Comparison of ENCODE assay signal across 15 cellular contexts in genomic region chrX:154092371-154092770, GRCh38. TPM values are rescaled to one million over a fixed set of nuclear protein-coding genes. Genes with fewer than 3 reads are reported as not detected.
DNase-seq lines count a peak whose midpoint lies in the region; FAIRE-seq and TF ChIP-seq lines count a peak whose summit lies in the region.
"Had no signal": no experiment of that assay in that cellular context is flagged by ENCODE, and none has a peak within 500 bp of the region (broad histone marks: within the 10 kb centered on the region; RNA-seq: fewer than 3 reads in every experiment).

No MANE protein-coding gene starts in this region.

- H3K27ac Mint-ChIP-seq in CD4-positive, alpha-beta memory T cell: peak overlapping the region; percentile 1 to 87 (median 76)
- H3K27ac Mint-ChIP-seq in HFFc6 (peak overlapping the region; percentile 27; the same call in 1 of the 2 replicates), mesothelial cell of epicardium (peak overlapping the region; percentile 26)
- peak overlapping the region; percentile 3 for H3K27ac Mint-ChIP-seq in activated T-helper 2 cell treated with anti-CD3 and anti-CD28 coated beads, Interferon-gamma antibody, Interleukin-2, Interleukin-4, amounts not matched to agents 10 μg/mL and 5 μg/mL and 100 μg/mL, durations not matched to agents 14 hours and 24 hours and 36 hours

- no peaks in the 10 kb centered on the region for H3K27me3 Mint-ChIP-seq in CD4-positive, alpha-beta memory T cell
- H3K27me3 Mint-ChIP-seq in HFFc6 (ENCODE audit: insufficient read depth): peaks cover 3% of the 10 kb centered on the region; the same call in 1 of the 2 replicates
- no peaks in the 10 kb centered on the region for H3K27me3 Mint-ChIP-seq in activated T-helper 2 cell treated with anti-CD3 and anti-CD28 coated beads, Interferon-gamma antibody, Interleukin-2, Interleukin-4, amounts not matched to agents 10 μg/mL and 5 μg/mL and 100 μg/mL, durations not matched to agents 14 hours and 24 hours and 36 hours (ENCODE audit: low read depth)
- no peaks in the 10 kb centered on the region for H3K27me3 Mint-ChIP-seq in mesothelial cell of epicardium (ENCODE audit: low read depth)

- CTCF ChIA-PET in CD4-positive, alpha-beta memory T cell (lab: Charles Lee; ENCODE audit: partially characterized antibody): interaction anchor here (0.9 to 2.3 kb wide), 5 partner anchors 32 to 281 kb away, joined by 3 to 8 read pairs (median 4); no protein-coding TSS in a partner anchor

- H3K36me3 ChIP-seq in CD4-positive, alpha-beta memory T cell (ENCODE audit: insufficient read depth, low read length): no peaks in the 10 kb centered on the region

- POLR2A ChIA-PET in CD4-positive, alpha-beta memory T cell (lab: Charles Lee; ENCODE audit: partially characterized antibody): interaction anchor here (2.1 to 2.2 kb wide), 2 partner anchors 8 to 44 kb away, joined by 6 to 10 read pairs; no protein-coding TSS in a partner anchor

- FAIRE-seq in HTR-8/SVneo (lab: Jason Lieb, UNC): no peak
- FAIRE-seq: frontal cortex had no signal

- peaks cover 10 to 53% of the 10 kb centered on the region in 2 donors for H3K36me3 Mint-ChIP-seq in CD4-positive, alpha-beta memory T cell
- no peaks in the 10 kb centered on the region; the same call in 1 of the 2 replicates for H3K36me3 Mint-ChIP-seq in HFFc6 (ENCODE audit: low read depth)
- H3K36me3 Mint-ChIP-seq in activated T-helper 2 cell treated with anti-CD3 and anti-CD28 coated beads, Interferon-gamma antibody, Interleukin-2, Interleukin-4, amounts not matched to agents 10 μg/mL and 5 μg/mL and 100 μg/mL, durations not matched to agents 14 hours and 24 hours and 36 hours (ENCODE audit: low read depth): peaks cover 38% of the 10 kb centered on the region
- peaks cover 9% of the 10 kb centered on the region for H3K36me3 Mint-ChIP-seq in mesothelial cell of epicardium

- H3K27ac ChIP-seq in CD4-positive, alpha-beta memory T cell (ENCODE audit: low read depth, low read length): peak overlapping the region; percentile 53

- peaks cover 43 to 73% (median 53%) of the 10 kb centered on the region in 4 donors for H3K4me1 Mint-ChIP-seq in CD4-positive, alpha-beta memory T cell
- H3K4me1 Mint-ChIP-seq in HFFc6 (ENCODE audit: low read depth) (peaks cover 51% of the 10 kb centered on the region), mesothelial cell of epicardium (peaks cover 45% of the 10 kb centered on the region)
- H3K4me1 Mint-ChIP-seq in activated T-helper 2 cell treated with anti-CD3 and anti-CD28 coated beads, Interferon-gamma antibody, Interleukin-2, Interleukin-4, amounts not matched to agents 10 μg/mL and 5 μg/mL and 100 μg/mL, durations not matched to agents 14 hours and 24 hours and 36 hours (ENCODE audit: low read depth): peaks cover 46% of the 10 kb centered on the region

- H3K4me3 ChIP-seq in CD4-positive, alpha-beta memory T cell (ENCODE audit: low read length in 2 of 2): no peak overlapping the region

- H3K4me1 ChIP-seq in CD4-positive, alpha-beta memory T cell (ENCODE audit: insufficient read depth, low read length): peaks cover 68% of the 10 kb centered on the region

- peak overlapping the region in 7 of 8 donors; percentile 34 to 71 (median 54) for H3K4me3 Mint-ChIP-seq in CD4-positive, alpha-beta memory T cell
- peak overlapping the region; percentile 68; the same call in 1 of the 2 replicates for H3K4me3 Mint-ChIP-seq in HFFc6
- peak overlapping the region; percentile 21 for H3K4me3 Mint-ChIP-seq in activated T-helper 2 cell treated with anti-CD3 and anti-CD28 coated beads, Interferon-gamma antibody, Interleukin-2, Interleukin-4, amounts not matched to agents 10 μg/mL and 5 μg/mL and 100 μg/mL, durations not matched to agents 14 hours and 24 hours and 36 hours (ENCODE audit: low read depth)
- H3K4me3 Mint-ChIP-seq in mesothelial cell of epicardium: no peak overlapping the region

- no peaks in the 10 kb centered on the region for H3K9me3 Mint-ChIP-seq in CD4-positive, alpha-beta memory T cell
- H3K9me3 Mint-ChIP-seq in HFFc6 (no peaks in the 10 kb centered on the region), mesothelial cell of epicardium (peaks cover 10% of the 10 kb centered on the region)
- no peaks in the 10 kb centered on the region for H3K9me3 Mint-ChIP-seq in activated T-helper 2 cell treated with anti-CD3 and anti-CD28 coated beads, Interferon-gamma antibody, Interleukin-2, Interleukin-4, amounts not matched to agents 10 μg/mL and 5 μg/mL and 100 μg/mL, durations not matched to agents 14 hours and 24 hours and 36 hours

- H3K9me3 ChIP-seq in CD4-positive, alpha-beta memory T cell (ENCODE audit: control insufficient read depth in 1 of 2, low read length in 2 of 2): no peaks in the 10 kb centered on the region

- no peak for TF ChIP-seq CTCF in HFFc6 (IDR thresholded peaks at IDR 0.05)
- TF ChIP-seq CTCF in mesothelial cell of epicardium (IDR thresholded peaks at IDR 0.05; ENCODE audit: unreplicated experiment): no peak

- intact Hi-C loops in CD4-positive, alpha-beta memory T cell (cut with micrococcal nuclease): loop anchor here (1.0 to 10.0 kb wide), 5 partner anchors 35 to 402 kb away; partner anchors contain the start of genes EMD, FLNA and SLC10A3
- intact Hi-C loops in activated T-helper 2 cell treated with anti-CD3 and anti-CD28 coated beads, Interferon-gamma antibody, Interleukin-2, Interleukin-4, amounts not matched to agents 10 μg/mL and 5 μg/mL and 100 μg/mL, durations not matched to agents 14 hours and 24 hours and 36 hours (cut with micrococcal nuclease): no loop called here

- peak in 1 of 5 donors; percentile 27 for DNase-seq in CD4-positive, alpha-beta memory T cell
- DNase-seq in HFFc6 (no peak), mesothelial cell of epicardium (ENCODE audit: low spot score in 2 of 2, unreplicated experiment in 2 of 2) (no peak), EL (no peak), DMS153 treated with DMSO at 0.1 percent for 48 hours (lab: John Stamatoyannopoulos, UW; ENCODE audit: unreplicated experiment) (no peak), HTR-8/SVneo (ENCODE audit: insufficient read length, low spot score) (no peak)
- DNase-seq in activated T-helper 2 cell treated with anti-CD3 and anti-CD28 coated beads, Interferon-gamma antibody, Interleukin-2, Interleukin-4, amounts not matched to agents 10 μg/mL and 5 μg/mL and 100 μg/mL, durations not matched to agents 14 hours and 24 hours and 36 hours (ENCODE audit: low spot score): no peak
- DNase-seq: effector CD8-positive, alpha-beta T cell; KBM-7; NCI-H146; NCI-H524; stimulated activated CD4-positive, alpha-beta T cell treated with anti-CD3 and anti-CD28 coated beads, Interleukin-1b, Interleukin-23, amount 100 ng/mL, for 48 hours had no signal

- no peaks in the 10 kb centered on the region for H3K27me3 ChIP-seq in CD4-positive, alpha-beta memory T cell (ENCODE audit: insufficient read depth, low read length)

RNA-seq across cellular contexts. Expression of gene MECP2, which starts 5.1 kb away (rescaled TPM):
- 100 to 1,000 TPM; 103 to 108 TPM for total RNA-seq in CD4-positive, alpha-beta memory T cell
- 10 to 100 TPM in 1 of 2 donors, 1 to 10 TPM in 1; 9.5 to 26.5 TPM for polyA plus RNA-seq in CD4-positive, alpha-beta memory T cell
- total RNA-seq in HFFc6 (2021; fragmentation: NEBNext Ultra II Directional; extraction: Animal tissue kit (Norgen Biotek cat#: 25700)): 10 to 100 TPM; 28.8 to 35.8 (median 31.9) TPM
- 58.2 and 58.4 TPM in 2 replicates for total RNA-seq in activated T-helper 2 cell treated with anti-CD3 and anti-CD28 coated beads, Interferon-gamma antibody, Interleukin-2, Interleukin-4, amounts not matched to agents 10 μg/mL and 5 μg/mL and 100 μg/mL, durations not matched to agents 14 hours and 24 hours and 36 hours
- total RNA-seq in mesothelial cell of epicardium: 49.4 to 57.8 TPM (median 56.2 TPM) in 3 replicates

RNA-seq across cellular contexts. Expression of gene OPN1LW, which starts 51.7 kb away (rescaled TPM):
- total RNA-seq in CD4-positive, alpha-beta memory T cell: not detected
- not detected for polyA plus RNA-seq in CD4-positive, alpha-beta memory T cell
- total RNA-seq in HFFc6 (2021; fragmentation: NEBNext Ultra II Directional; extraction: Animal tissue kit (Norgen Biotek cat#: 25700)): not detected
- total RNA-seq in activated T-helper 2 cell treated with anti-CD3 and anti-CD28 coated beads, Interferon-gamma antibody, Interleukin-2, Interleukin-4, amounts not matched to agents 10 μg/mL and 5 μg/mL and 100 μg/mL, durations not matched to agents 14 hours and 24 hours and 36 hours: not detected in 2 replicates
- total RNA-seq in mesothelial cell of epicardium: not detected in 3 replicates
- total RNA-seq: frontal cortex, pulmonary artery endothelial cell had no signal
- polyA plus RNA-seq: BJ had no signal

Comparison
In these comparisons a context has a peak if more than half of its experiments do, and no peak if none do; other contexts are left out.
1. H3K27ac Mint-ChIP-seq: peak in every context shown above with its lines; median percentile 76 in CD4-positive, alpha-beta memory T cell; 27 in HFFc6; 26 in mesothelial cell of epicardium; 3 in activated T-helper 2 cell treated with anti-CD3 and anti-CD28 coated beads, Interferon-gamma antibody, Interleukin-2, Interleukin-4, amounts not matched to agents 10 μg/mL and 5 μg/mL and 100 μg/mL, durations not matched to agents 14 hours and 24 hours and 36 hours.